Comparison of ENCODE assay signal across 1 cellular context in the genomic region with DNA sequence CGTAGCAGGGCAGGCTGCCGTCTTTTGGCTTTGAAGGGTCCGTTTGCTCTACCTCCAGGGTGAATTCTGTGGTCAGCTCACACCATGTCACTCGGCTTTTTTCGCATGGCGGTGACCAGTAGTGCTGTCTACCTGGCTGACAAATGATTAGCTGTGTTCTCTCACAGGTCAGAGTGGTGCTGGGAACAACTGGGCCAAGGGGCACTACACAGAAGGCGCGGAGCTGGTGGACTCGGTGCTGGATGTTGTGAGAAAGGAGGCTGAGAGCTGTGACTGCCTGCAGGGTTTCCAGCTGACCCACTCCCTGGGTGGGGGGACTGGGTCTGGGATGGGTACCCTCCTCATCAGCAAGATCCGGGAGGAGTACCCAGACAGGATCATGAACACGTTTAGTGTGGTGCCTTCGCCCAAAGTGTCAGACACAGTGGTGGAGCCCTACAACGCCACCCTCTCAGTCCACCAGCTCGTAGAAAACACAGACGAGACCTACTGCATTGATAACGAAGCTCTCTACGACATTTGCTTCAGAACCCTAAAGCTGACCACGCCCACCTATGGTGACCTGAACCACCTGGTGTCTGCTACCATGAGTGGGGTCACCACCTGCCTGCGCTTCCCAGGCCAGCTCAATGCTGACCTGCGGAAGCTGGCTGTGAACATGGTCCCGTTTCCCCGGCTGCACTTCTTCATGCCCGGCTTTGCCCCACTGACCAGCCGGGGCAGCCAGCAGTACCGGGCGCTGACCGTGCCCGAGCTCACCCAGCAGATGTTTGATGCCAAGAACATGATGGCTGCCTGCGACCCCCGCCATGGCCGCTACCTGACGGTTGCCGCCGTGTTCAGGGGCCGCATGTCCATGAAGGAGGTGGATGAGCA.
TF ChIP-seq lines count a peak whose summit lies in the region.

No MANE protein-coding gene starts in this region.

TF ChIP-seq in HCT116, 20 proteins besides CTCF, POLR2A, EP300 and RAD21:
- TF ChIP-seq ZFX (IDR thresholded peaks at IDR 0.05) (no peak), CBX3 (IDR thresholded peaks at IDR 0.05; ENCODE audit: low read depth) (no peak), FOSL1 (IDR thresholded peaks at IDR 0.05; ENCODE audit: low read depth) (no peak), EGR1 (IDR thresholded peaks at IDR 0.05; ENCODE audit: low read depth) (no peak), JUND (IDR thresholded peaks at IDR 0.05) (no peak), YY1 (IDR thresholded peaks at IDR 0.05; ENCODE audit: extremely low read depth, insufficient replicate concordance, low read depth, low read length) (no peak), SRF (IDR thresholded peaks at IDR 0.05; ENCODE audit: low read depth) (no peak), CEBPB (IDR thresholded peaks at IDR 0.05; ENCODE audit: low read depth) (no peak), POLR2AphosphoS5 (IDR thresholded peaks at IDR 0.05; ENCODE audit: low read depth, low read length) (no peak), SIN3A (IDR thresholded peaks at IDR 0.05; ENCODE audit: low read depth) (no peak), EZH2 (IDR thresholded peaks at IDR 0.05) (no peak), ZNF274 (IDR thresholded peaks at IDR 0.05; ENCODE audit: low read depth, low read length) (no peak), EZH2phosphoT487 (IDR thresholded peaks at IDR 0.05; ENCODE audit: borderline replicate concordance) (no peak)
- TF ChIP-seq, protein P1, sequence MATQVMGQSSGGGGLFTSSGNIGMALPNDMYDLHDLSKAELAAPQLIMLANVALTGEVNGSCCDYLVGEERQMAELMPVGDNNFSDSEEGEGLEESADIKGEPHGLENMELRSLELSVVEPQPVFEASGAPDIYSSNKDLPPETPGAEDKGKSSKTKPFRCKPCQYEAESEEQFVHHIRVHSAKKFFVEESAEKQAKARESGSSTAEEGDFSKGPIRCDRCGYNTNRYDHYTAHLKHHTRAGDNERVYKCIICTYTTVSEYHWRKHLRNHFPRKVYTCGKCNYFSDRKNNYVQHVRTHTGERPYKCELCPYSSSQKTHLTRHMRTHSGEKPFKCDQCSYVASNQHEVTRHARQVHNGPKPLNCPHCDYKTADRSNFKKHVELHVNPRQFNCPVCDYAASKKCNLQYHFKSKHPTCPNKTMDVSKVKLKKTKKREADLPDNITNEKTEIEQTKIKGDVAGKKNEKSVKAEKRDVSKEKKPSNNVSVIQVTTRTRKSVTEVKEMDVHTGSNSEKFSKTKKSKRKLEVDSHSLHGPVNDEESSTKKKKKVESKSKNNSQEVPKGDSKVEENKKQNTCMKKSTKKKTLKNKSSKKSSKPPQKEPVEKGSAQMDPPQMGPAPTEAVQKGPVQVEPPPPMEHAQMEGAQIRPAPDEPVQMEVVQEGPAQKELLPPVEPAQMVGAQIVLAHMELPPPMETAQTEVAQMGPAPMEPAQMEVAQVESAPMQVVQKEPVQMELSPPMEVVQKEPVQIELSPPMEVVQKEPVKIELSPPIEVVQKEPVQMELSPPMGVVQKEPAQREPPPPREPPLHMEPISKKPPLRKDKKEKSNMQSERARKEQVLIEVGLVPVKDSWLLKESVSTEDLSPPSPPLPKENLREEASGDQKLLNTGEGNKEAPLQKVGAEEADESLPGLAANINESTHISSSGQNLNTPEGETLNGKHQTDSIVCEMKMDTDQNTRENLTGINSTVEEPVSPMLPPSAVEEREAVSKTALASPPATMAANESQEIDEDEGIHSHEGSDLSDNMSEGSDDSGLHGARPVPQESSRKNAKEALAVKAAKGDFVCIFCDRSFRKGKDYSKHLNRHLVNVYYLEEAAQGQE (IDR thresholded peaks at IDR 0.05; ENCODE audit: low read depth): no peak
- TF ChIP-seq, protein P2, sequence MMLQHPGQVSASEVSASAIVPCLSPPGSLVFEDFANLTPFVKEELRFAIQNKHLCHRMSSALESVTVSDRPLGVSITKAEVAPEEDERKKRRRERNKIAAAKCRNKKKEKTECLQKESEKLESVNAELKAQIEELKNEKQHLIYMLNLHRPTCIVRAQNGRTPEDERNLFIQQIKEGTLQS (IDR thresholded peaks at IDR 0.05): no peak
